8 cellular contexts compared by ENCODE assay signal in genomic region chr18:48952287-48953095, GRCh38. TPM values are rescaled to one million over a fixed set of nuclear protein-coding genes. Genes with fewer than 3 reads are reported as not detected.
DNase-seq lines count a peak whose midpoint lies in the region; ATAC-seq and TF ChIP-seq lines count a peak whose summit lies in the region.

No MANE protein-coding gene starts in this region.

- TF ChIP-seq RAD21 in IMR-90 (IDR thresholded peaks at IDR 0.05; ENCODE audit: low read length): peak; percentile 16; the same call in 1 of the 2 replicates

- intact Hi-C loops in IMR-90 (cut with micrococcal nuclease) (loop anchor here (5.0 kb wide), 2 partner anchors 145 to 465 kb away; no protein-coding TSS in a partner anchor), Right ventricle myocardium superior (cut with DNase I) (loop anchor here (5.0 kb wide), 1 partner anchor 270 kb away; no protein-coding TSS in a partner anchor), ovary (cut with DNase I) (loop anchor here in 2 of 4 donors (10.0 kb wide), 1 partner anchor 278 kb away; no protein-coding TSS in a partner anchor)

- peak overlapping the region; percentile 71 for H4K5ac ChIP-seq in IMR-90 (ENCODE audit: low read depth, low read length)

- in situ Hi-C loops in IMR-90 (cut with MboI; ENCODE audit: low sequenced_read_pairs): no loop called here

- H3K27me3 ChIP-seq in DOHH2 (ENCODE audit: control insufficient read depth, low read length) (peaks cover 70% of the 10 kb centered on the region), IMR-90 (ENCODE audit: control insufficient read depth, insufficient read depth, low read length) (no peaks in the 10 kb centered on the region), adipocyte (replicated peaks; ENCODE audit: control insufficient read depth, insufficient read depth, low read length) (no peaks in the 10 kb centered on the region), ovary (no peaks in the 10 kb centered on the region)

- peak overlapping the region; percentile 93 for H3K56ac ChIP-seq in IMR-90 (ENCODE audit: extremely low read depth, insufficient read depth, low read length)

- BruUV-seq in IMR-90 (replicated peaks; lab: Mats Ljungman, UMichigan): no TSS peak

- H3K9me3 ChIP-seq in DOHH2 (ENCODE audit: control insufficient read depth, insufficient read depth, low read length) (no peaks in the 10 kb centered on the region), IMR-90 (ENCODE audit: control insufficient read depth, insufficient read depth, low read length) (no peaks in the 10 kb centered on the region), adipocyte (ENCODE audit: control insufficient read depth, low read length) (no peaks in the 10 kb centered on the region), ovary (no peaks in the 10 kb centered on the region)

- no peak for TF ChIP-seq EP300 in ovary (IDR thresholded peaks at IDR 0.05)

- TF ChIP-seq POLR2A in IMR-90 (IDR thresholded peaks at IDR 0.05; ENCODE audit: low read depth, low read length): peak; percentile 85
- TF ChIP-seq POLR2A in ovary (IDR thresholded peaks at IDR 0.05): peak; percentile 37

- H4K20me1 ChIP-seq in DOHH2 (ENCODE audit: control insufficient read depth, insufficient read depth, low read depth, low read length) (0 out of 2 replicates have a peak, but pooled peaks cover 4% of the 10 kb centered on the region), IMR-90 (ENCODE audit: insufficient read depth, low read length) (peaks cover 31% of the 10 kb centered on the region)

- H2AK9ac ChIP-seq in IMR-90 (replicated peaks; ENCODE audit: low read depth, low read length, poor library complexity): peak overlapping the region; percentile 94

- H2BK20ac ChIP-seq in IMR-90 (ENCODE audit: low read depth, low read length): peak overlapping the region; percentile 88

- peak overlapping the region; percentile 93 for H2AK5ac ChIP-seq in IMR-90 (ENCODE audit: low read depth, low read length)

- TF ChIP-seq CTCF in DOHH2 (IDR thresholded peaks at IDR 0.05; ENCODE audit: low read depth, low read length, poor library complexity, severe bottlenecking): no peak
- no peak for TF ChIP-seq CTCF in IMR-90 (conservative IDR thresholded peaks at IDR 0.05; ENCODE audit: low read depth, low read length)
- no peak for TF ChIP-seq CTCF in ovary (IDR thresholded peaks at IDR 0.05)

- 1% methylated on average over 20 of the region's 66 CpGs; no CpG with 5 or more reads in 1 of the 2 experiments for WGBS in IMR-90 (ENCODE audit: extremely low coverage in 2 of 2, insufficient read length in 1 of 2), 2 experiments
- 0 to 1% (median 1%) methylated on average over 66 of the region's 66 CpGs for WGBS in ovary, 3 donors

- H4K91ac ChIP-seq in IMR-90 (ENCODE audit: insufficient read depth, low read depth, low read length): peak overlapping the region; percentile 88

- peak overlapping the region; percentile 90; the same call in 1 of the 3 replicates for H2BK15ac ChIP-seq in IMR-90 (ENCODE audit: low read depth, low read length)

- H3K4me3 ChIP-seq in DOHH2 (ENCODE audit: low read length) (peak overlapping the region; percentile 86), IMR-90 (ENCODE audit: insufficient read depth, low read depth, low read length) (peak overlapping the region; percentile 57), adipocyte (ENCODE audit: low read length) (peak overlapping the region; percentile 77), ovary (peak overlapping the region; percentile 64)

- peak overlapping the region; percentile 34 for H3K27ac ChIP-seq in DOHH2 (ENCODE audit: low read depth, low read length)
- H3K27ac ChIP-seq in IMR-90 (ENCODE audit: insufficient read depth, low read length): peak overlapping the region; percentile 96
- H3K27ac ChIP-seq in ovary: peak overlapping the region; percentile 91 to 96

- H3K4me1 ChIP-seq in DOHH2 (ENCODE audit: control insufficient read depth, low read length) (peaks cover 58% of the 10 kb centered on the region), IMR-90 (ENCODE audit: control insufficient read depth, insufficient read depth, low read length) (peaks cover 18% of the 10 kb centered on the region), adipocyte (ENCODE audit: control insufficient read depth, insufficient read depth, low read length) (peaks cover 38% of the 10 kb centered on the region), ovary (ENCODE audit: insufficient read depth) (peaks cover 11% of the 10 kb centered on the region)

- H4K8ac ChIP-seq in IMR-90 (ENCODE audit: low read depth in 2 of 2, low read length in 2 of 2): peak overlapping the region; percentile 54 to 83; a peak in 3 of 4 replicates

- peak overlapping the region; percentile 88 for H3K18ac ChIP-seq in IMR-90 (ENCODE audit: low read depth, low read length)

- H3K23ac ChIP-seq in IMR-90 (ENCODE audit: low read depth, low read length): peak overlapping the region; percentile 80

- dilution Hi-C loops in IMR-90 (cut with HindIII; ENCODE audit: low sequenced_read_pairs, unreplicated experiment): no loop called here

- DNase-seq in IMR-90 (peak; percentile 86), RPMI8226 (peak; percentile 86), adipocyte (ENCODE audit: low read depth) (peak; percentile 93), Right ventricle myocardium superior (peak; percentile 90), ovary (peak; percentile 79 to 87 (median 85)), HuH-7 (ENCODE audit: low spot score) (no peak)

- no peaks in the 10 kb centered on the region for H3K36me3 ChIP-seq in DOHH2 (ENCODE audit: control insufficient read depth, low read length)
- peaks cover 16% of the 10 kb centered on the region for H3K36me3 ChIP-seq in IMR-90 (ENCODE audit: control insufficient read depth, insufficient read depth, low read length)
- H3K36me3 ChIP-seq in adipocyte (ENCODE audit: control insufficient read depth, insufficient read depth, low read length, severe bottlenecking): no peaks in the 10 kb centered on the region
- H3K36me3 ChIP-seq in ovary: no peaks in the 10 kb centered on the region

- POLR2A ChIA-PET in IMR-90 (lab: Charles Lee; ENCODE audit: unreplicated experiment): interaction anchor here (0.6 to 0.9 kb wide), 5 partner anchors 10 to 237 kb away, joined by 3 to 17 read pairs (median 6); no protein-coding TSS in a partner anchor

- H3K4ac ChIP-seq in IMR-90 (ENCODE audit: low read depth, low read length): peak overlapping the region; percentile 86

- H3K14ac ChIP-seq in IMR-90 (replicated peaks; ENCODE audit: low read depth, low read length): peak overlapping the region; percentile 91

- peaks cover 0 to 15% of the 10 kb centered on the region in 2 experiments; a peak in 3 of 4 replicates for H3K79me1 ChIP-seq in IMR-90 (ENCODE audit: low read depth in 1 of 2, low read length in 2 of 2)

- peak overlapping the region; percentile 90 for H2BK120ac ChIP-seq in IMR-90 (ENCODE audit: low read depth, low read length)

- ATAC-seq in GM21447 (IDR thresholded peaks at IDR 0.05; ENCODE audit: unreplicated experiment) (peak; percentile 27), IMR-90 (ENCODE audit: low read depth) (peak; percentile 61), Right ventricle myocardium superior (ENCODE audit: poor library complexity) (peak; percentile 78)

- H3K4me2 ChIP-seq in DOHH2 (ENCODE audit: low read length): peak overlapping the region; percentile 93
- H3K4me2 ChIP-seq in IMR-90 (ENCODE audit: low read depth, low read length): peak overlapping the region; percentile 87

- no peaks in the 10 kb centered on the region for H3K79me2 ChIP-seq in DOHH2 (ENCODE audit: control insufficient read depth, low read length)

- peak overlapping the region; percentile 76 for H2BK5ac ChIP-seq in IMR-90 (ENCODE audit: low read depth, low read length, poor library complexity, severe bottlenecking)

- H2AFZ ChIP-seq in IMR-90 (replicated peaks; ENCODE audit: low read length, poor library complexity): peak overlapping the region; percentile 91

- H3K9ac ChIP-seq in IMR-90 (ENCODE audit: low read depth, low read length) (peak overlapping the region; percentile 81), adipocyte (ENCODE audit: low read length) (peak overlapping the region; percentile 89)

- H3K9me1 ChIP-seq in IMR-90 (ENCODE audit: insufficient read depth, low read length): peaks cover 13% of the 10 kb centered on the region

- H3K9me2 ChIP-seq in DOHH2 (replicated peaks; ENCODE audit: control insufficient read depth, low read length): no peaks in the 10 kb centered on the region

- peaks cover 6% of the 10 kb centered on the region for H3F3A ChIP-seq in DOHH2 (ENCODE audit: control insufficient read depth, insufficient read depth)

- CTCF ChIA-PET in IMR-90 (lab: Yijun Ruan, JAX): interaction anchor here (0.6 to 1.1 kb wide), 3 partner anchors 120 to 295 kb away, joined by 3 to 4 read pairs (median 3); no protein-coding TSS in a partner anchor

TF ChIP-seq in IMR-90, 13 proteins besides CTCF, POLR2A, EP300 and RAD21 (continues in another document):
- TF ChIP-seq MAZ (IDR thresholded peaks at IDR 0.05; ENCODE audit: borderline replicate concordance, low read depth, low read length) (peak; percentile 93), RCOR1 (IDR thresholded peaks at IDR 0.05; ENCODE audit: insufficient replicate concordance, low read length) (no peak), SMC3 (IDR thresholded peaks at IDR 0.05; ENCODE audit: low read depth, low read length) (no peak), MXI1 (IDR thresholded peaks at IDR 0.05; ENCODE audit: borderline replicate concordance, low read depth, low read length) (peak; percentile 58; the same call in 1 of the 2 replicates), CEBPB (IDR thresholded peaks at IDR 0.05; ENCODE audit: low read depth, low read length) (no peak), MAFK (IDR thresholded peaks at IDR 0.05; ENCODE audit: low read depth, low read length) (no peak), CHD1 (IDR thresholded peaks at IDR 0.05; ENCODE audit: low read depth, low read length) (no peak; the same call in 1 of the 2 replicates), BHLHE40 (IDR thresholded peaks at IDR 0.05; ENCODE audit: low read depth, low read length) (peak; percentile 71), NFE2L2 (IDR thresholded peaks at IDR 0.05; ENCODE audit: low read depth, low read length) (no peak), RFX5 (IDR thresholded peaks at IDR 0.05; ENCODE audit: low read depth, low read length) (peak; percentile 42; the same call in 1 of the 2 replicates), USF2 (IDR thresholded peaks at IDR 0.05; ENCODE audit: low read depth, low read length) (no peak)

RNA-seq across cellular contexts. Expression of gene SMAD7, which starts 1.7 kb away (rescaled TPM):
- total RNA-seq in IMR-90 (2012; rRNA removed): 13.3 and 15.8 TPM in 2 replicates
- 17.6 and 17.9 TPM in 2 replicates for polyA plus RNA-seq in IMR-90 (2012; rRNA removed)
- polyA plus RNA-seq in IMR-90 (2012; cell fraction: cytosol; rRNA removed): 8.3 and 14.6 TPM in 2 replicates
- 22.6 and 22.9 TPM in 2 replicates for polyA plus RNA-seq in IMR-90 (2012; cell fraction: nucleus; rRNA removed; ENCODE audit: low replicate concordance)
- total RNA-seq in Right ventricle myocardium superior: 14.0 TPM
- 10 to 100 TPM; 10.7 to 36.5 (median 13.1) TPM for total RNA-seq in ovary
- polyA plus RNA-seq in ovary: 10 to 100 TPM; 13.7 to 18.9 TPM

Comparison
In these comparisons a context has a peak if more than half of its experiments do, and no peak if none do; other contexts are left out.
1. H3K27ac ChIP-seq: peak in every context shown above with its lines; median percentile 96 in IMR-90; 94 in ovary; 34 in DOHH2.
2. ATAC-seq: peak in every context shown above with its lines; median percentile 78 in Right ventricle myocardium superior; 61 in IMR-90; 27 in GM21447.